In genomic region chr5:148805323-148806290, GRCh38 we compare ENCODE assay signal across 7 cellular contexts. TPM values are rescaled to one million over a fixed set of nuclear protein-coding genes. Genes with fewer than 3 reads are reported as not detected.
A peak's percentile ranks its signal among the peaks of the same experiment; 100 is the strongest.
DNase-seq lines count a peak whose midpoint lies in the region; ATAC-seq and TF ChIP-seq lines count a peak whose summit lies in the region.

No MANE protein-coding gene starts in this region.

- H3K36me3 ChIP-seq in mammary epithelial cell (ENCODE audit: insufficient read depth, low read length), result no peaks in the 10 kb centered on the region

- H2AFZ ChIP-seq in mammary epithelial cell (ENCODE audit: low read depth, low read length), result peak overlapping the region; percentile 18

- in situ Hi-C loops in mammary epithelial cell (cut with MboI; ENCODE audit: low sequenced_read_pairs in 2 of 2), result no loop called here

- H3K9me3 ChIP-seq in mammary epithelial cell (replicated peaks; ENCODE audit: insufficient read depth, low read length), result no peaks in the 10 kb centered on the region

- H3K27me3 ChIP-seq in mammary epithelial cell (ENCODE audit: insufficient read depth, low read length), result no peaks in the 10 kb centered on the region

- H3K79me2 ChIP-seq in mammary epithelial cell (ENCODE audit: insufficient read depth, low read length), result no peaks in the 10 kb centered on the region

- TF ChIP-seq CTCF in mammary epithelial cell (conservative IDR thresholded peaks at IDR 0.05 in 1 of 2, IDR thresholded peaks at IDR 0.05 in 1 of 2; ENCODE audit: extremely low read depth in 1 of 2, insufficient read depth in 1 of 2, low read depth in 1 of 2, low read length in 2 of 2), result no peak

- no peak overlapping the region for H3K27ac ChIP-seq in mammary epithelial cell (ENCODE audit: insufficient read depth, low read depth, low read length)

- WGBS in mammary epithelial cell (ENCODE audit: low coverage, missing lambda C conversion rate), result 39% methylated on average over 7 of the region's 7 CpGs

- dilution Hi-C loops in mammary epithelial cell (cut with HindIII; ENCODE audit: low sequenced_read_pairs), result no loop called here

- DNase-seq in Kasumi-1 (lab: John Stamatoyannopoulos, UW) (peak; percentile 92 to 95), mammary epithelial cell (peak; percentile 36), renal cortical epithelial cell (ENCODE audit: low read depth) (peak; percentile 83), erythroblast (lab: John Stamatoyannopoulos, UW) (no peak), NCI-H2227 (lab: John Stamatoyannopoulos, UW; ENCODE audit: unreplicated experiment) (no peak)

- peaks cover 25% of the 10 kb centered on the region for H3K4me1 ChIP-seq in mammary epithelial cell (ENCODE audit: insufficient read depth, low read length)

- ATAC-seq in GM18508 (IDR thresholded peaks at IDR 0.05; ENCODE audit: insufficient read depth, unreplicated experiment), result peak; percentile 31
- ATAC-seq in GM21619 (IDR thresholded peaks at IDR 0.05; ENCODE audit: unreplicated experiment), result peak; percentile 37

- no peak overlapping the region for H3K4me2 ChIP-seq in mammary epithelial cell (ENCODE audit: insufficient read depth, low read depth, low read length)

- no peak overlapping the region for H3K4me3 ChIP-seq in mammary epithelial cell (replicated peaks in 1 of 3; ENCODE audit: insufficient read depth in 1 of 3, low read depth in 2 of 3, low read length in 3 of 3)

- CTCF ChIA-PET in mammary epithelial cell (lab: Charles Lee; ENCODE audit: low non-redundant PET), result no interaction called here

- intact Hi-C loops in mammary epithelial cell (cut with micrococcal nuclease), result no loop called here

- no peak overlapping the region for H3K9ac ChIP-seq in mammary epithelial cell (ENCODE audit: insufficient read depth, low read length)

- no TSS peak for BruUV-seq in mammary epithelial cell (replicated peaks; lab: Mats Ljungman, UMichigan)

- H4K20me1 ChIP-seq in mammary epithelial cell (ENCODE audit: insufficient read depth, low read length), result no peaks in the 10 kb centered on the region

- no peak for TF ChIP-seq POLR2A in erythroblast (IDR thresholded peaks at IDR 0.05; ENCODE audit: low read length)

RNA-seq across cellular contexts. Expression of gene ADRB2, which starts 20.8 kb away (rescaled TPM):
- total RNA-seq in mammary epithelial cell (10 to 100 TPM in 1 of 2 donors, 1 to 10 TPM in 1; 4.8 to 14.8 TPM), renal cortical epithelial cell (2.7 and 7.6 TPM in 2 replicates)
- 9.5 TPM for polyA plus RNA-seq in mammary epithelial cell
- 14.4 TPM for polyA minus RNA-seq in mammary epithelial cell

Comparison
In these comparisons a context has a peak if more than half of its experiments do, and no peak if none do; other contexts are left out.
1. DNase-seq: peak in Kasumi-1 (2 of 2), mammary epithelial cell (single experiment) and renal cortical epithelial cell (single experiment); none in erythroblast (0 of 2) and NCI-H2227 (single experiment).